In the genomic region with DNA sequence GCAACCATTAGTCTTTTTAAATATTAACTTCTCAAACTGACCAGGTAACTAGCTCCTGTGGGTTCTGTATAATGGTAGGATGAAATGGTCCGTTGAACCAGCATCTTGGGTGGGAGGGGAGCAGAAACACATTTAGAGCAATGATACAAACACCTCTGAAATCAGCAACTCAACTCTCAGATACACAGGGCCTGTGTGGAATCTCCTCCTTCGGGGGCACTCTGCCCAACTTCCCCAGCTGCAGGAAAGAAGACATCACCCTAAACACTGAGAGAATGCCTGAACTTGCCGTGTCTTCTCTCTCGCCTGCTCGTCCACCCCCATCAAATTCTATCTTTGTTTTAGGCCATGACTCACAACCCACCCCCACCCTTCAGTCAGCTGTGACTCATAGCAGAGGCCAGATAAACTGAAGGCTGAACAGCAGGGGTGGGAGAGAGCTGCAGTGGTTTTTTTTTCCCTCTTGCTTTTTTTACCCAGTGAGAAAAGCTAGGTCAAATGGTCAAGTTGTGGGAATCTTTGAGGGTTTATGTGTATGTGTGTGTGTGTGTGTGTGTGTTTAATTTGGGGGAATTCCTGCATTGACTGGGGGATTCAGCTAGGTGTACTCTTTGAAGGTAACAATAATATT, we compare ENCODE assay signal across 1 cellular context.
TF ChIP-seq lines count a peak whose summit lies in the region.

No MANE protein-coding gene starts in this region.

TF ChIP-seq in HCT116, 20 proteins besides CTCF, POLR2A, EP300 and RAD21 (continued from another document):
- TF ChIP-seq, protein P1, sequence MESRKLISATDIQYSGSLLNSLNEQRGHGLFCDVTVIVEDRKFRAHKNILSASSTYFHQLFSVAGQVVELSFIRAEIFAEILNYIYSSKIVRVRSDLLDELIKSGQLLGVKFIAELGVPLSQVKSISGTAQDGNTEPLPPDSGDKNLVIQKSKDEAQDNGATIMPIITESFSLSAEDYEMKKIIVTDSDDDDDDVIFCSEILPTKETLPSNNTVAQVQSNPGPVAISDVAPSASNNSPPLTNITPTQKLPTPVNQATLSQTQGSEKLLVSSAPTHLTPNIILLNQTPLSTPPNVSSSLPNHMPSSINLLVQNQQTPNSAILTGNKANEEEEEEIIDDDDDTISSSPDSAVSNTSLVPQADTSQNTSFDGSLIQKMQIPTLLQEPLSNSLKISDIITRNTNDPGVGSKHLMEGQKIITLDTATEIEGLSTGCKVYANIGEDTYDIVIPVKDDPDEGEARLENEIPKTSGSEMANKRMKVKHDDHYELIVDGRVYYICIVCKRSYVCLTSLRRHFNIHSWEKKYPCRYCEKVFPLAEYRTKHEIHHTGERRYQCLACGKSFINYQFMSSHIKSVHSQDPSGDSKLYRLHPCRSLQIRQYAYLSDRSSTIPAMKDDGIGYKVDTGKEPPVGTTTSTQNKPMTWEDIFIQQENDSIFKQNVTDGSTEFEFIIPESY (IDR thresholded peaks at IDR 0.05; ENCODE audit: extremely low read depth, insufficient replicate concordance, low read length): no peak
